15 cellular contexts compared by ENCODE assay signal in the genomic region with DNA sequence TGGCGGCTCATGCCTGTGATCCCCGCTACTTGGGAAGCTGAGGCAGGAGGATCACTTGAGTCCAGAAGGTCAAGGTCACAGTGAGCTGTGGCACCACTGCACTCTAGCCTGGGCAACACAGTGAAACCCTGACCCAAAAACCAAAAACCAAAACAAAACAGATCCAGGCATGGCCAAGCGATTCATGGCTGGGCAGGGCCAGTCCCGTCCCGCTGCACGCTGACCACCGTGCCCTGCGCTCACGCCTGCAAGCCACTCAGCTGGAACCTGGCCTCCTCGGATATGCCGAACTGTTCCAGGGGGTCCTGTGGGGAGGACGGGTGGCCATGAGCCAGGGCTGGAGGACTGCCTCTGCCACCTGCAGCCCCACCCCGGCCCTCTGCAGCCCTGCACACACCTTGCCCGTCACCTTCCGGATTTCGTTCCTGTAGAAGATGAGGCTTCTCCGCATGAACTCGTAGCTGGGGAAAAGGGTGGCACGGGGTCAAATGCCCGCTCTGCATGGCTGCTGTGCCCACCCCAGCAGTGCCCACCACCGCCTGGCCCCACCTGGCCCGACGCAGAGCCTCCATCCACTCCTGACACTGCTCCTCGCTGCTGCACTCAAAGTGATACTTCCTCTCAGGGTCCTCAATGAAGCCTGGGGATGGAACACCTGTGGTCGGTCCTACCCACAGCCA. TPM values are rescaled to one million over a fixed set of nuclear protein-coding genes. Genes with fewer than 3 reads are reported as not detected.
A peak's percentile ranks its signal among the peaks of the same experiment; 100 is the strongest.
DNase-seq lines count a peak whose midpoint lies in the region; ATAC-seq and TF ChIP-seq lines count a peak whose summit lies in the region.
"Had no signal": no experiment of that assay in that cellular context is flagged by ENCODE, and none has a peak within 500 bp of the region (broad histone marks: within the 10 kb centered on the region; RNA-seq: fewer than 3 reads in every experiment).

No MANE protein-coding gene starts in this region.

- no peaks in the 10 kb centered on the region for H3K9me3 ChIP-seq in BLaER1 treated with 17β-estradiol and CSF1 and Interleukin-3, amounts not matched to agents 10 nM and 100 nM (replicated peaks in 1 of 11)
- no peaks in the 10 kb centered on the region for H3K9me3 ChIP-seq in DOHH2 (ENCODE audit: control insufficient read depth, insufficient read depth, low read length)
- H3K9me3 ChIP-seq: adrenal gland, SJSA1 had no signal

- ATAC-seq in GM18511 (IDR thresholded peaks at IDR 0.05; ENCODE audit: unreplicated experiment) (no peak), HG03175 (IDR thresholded peaks at IDR 0.05; ENCODE audit: unreplicated experiment) (no peak)

- DNase-seq in activated T-helper 2 cell treated with anti-CD3 and anti-CD28 coated beads, Interferon-gamma antibody, Interleukin-2, Interleukin-4, amounts not matched to agents 10 μg/mL and 5 μg/mL and 100 μg/mL, durations not matched to agents 14 hours and 24 hours and 36 hours (ENCODE audit: low spot score): no peak
- DNase-seq in mesendoderm (no peak), G401 (ENCODE audit: low spot score) (no peak)
- no peak for DNase-seq in activated effector memory CD4-positive, alpha-beta T cell treated with Interleukin-2 at 50 U/mL for 16 hours
- DNase-seq: adrenal gland, KG1, NCI-H187, NCI-H748 treated with DMSO at 0.1 percent for 48 hours had no signal

- intact Hi-C loops in activated T-helper 2 cell treated with anti-CD3 and anti-CD28 coated beads, Interferon-gamma antibody, Interleukin-2, Interleukin-4, amounts not matched to agents 10 μg/mL and 5 μg/mL and 100 μg/mL, durations not matched to agents 14 hours and 24 hours and 36 hours (cut with micrococcal nuclease): no loop called here

- H3K9ac ChIP-seq in BLaER1 treated with 17β-estradiol and CSF1 and Interleukin-3, amounts not matched to agents 10 nM and 100 nM: peak overlapping the region in 10 of 11 experiments; percentile 1 to 98 (median 58); a peak in 16 of 22 replicates
- no peak overlapping the region for H3K9ac ChIP-seq in mesendoderm (ENCODE audit: low read length)

- no peaks in the 10 kb centered on the region for H3K27me3 ChIP-seq in BLaER1 treated with 17β-estradiol and CSF1 and Interleukin-3, amounts not matched to agents 10 nM and 100 nM
- H3K27me3 ChIP-seq in DOHH2 (ENCODE audit: control insufficient read depth, low read length) (no peaks in the 10 kb centered on the region), mesendoderm (ENCODE audit: insufficient read depth, low read length, poor library complexity) (no peaks in the 10 kb centered on the region)
- H3K27me3 ChIP-seq: adrenal gland, SJSA1 had no signal

- no peak overlapping the region for H2AK5ac ChIP-seq in mesendoderm (ENCODE audit: low read length)

- H3K4me3 Mint-ChIP-seq in activated T-helper 2 cell treated with anti-CD3 and anti-CD28 coated beads, Interferon-gamma antibody, Interleukin-2, Interleukin-4, amounts not matched to agents 10 μg/mL and 5 μg/mL and 100 μg/mL, durations not matched to agents 14 hours and 24 hours and 36 hours (ENCODE audit: low read depth): peak overlapping the region; percentile 95

- peaks cover 17% of the 10 kb centered on the region for H3F3A ChIP-seq in DOHH2 (ENCODE audit: control insufficient read depth, insufficient read depth)

- H3K4me3 ChIP-seq in BLaER1 treated with 17β-estradiol and CSF1 and Interleukin-3, amounts not matched to agents 10 nM and 100 nM: peak overlapping the region in 3 of 10 experiments; percentile 14 to 90 (median 81); a peak in 3 of 20 replicates
- peak overlapping the region; percentile 97 for H3K4me3 ChIP-seq in DOHH2 (ENCODE audit: low read length)
- no peak overlapping the region for H3K4me3 ChIP-seq in mesendoderm (ENCODE audit: low read length)
- H3K4me3 ChIP-seq: adrenal gland, SJSA1 had no signal

- H3K27ac ChIP-seq in BLaER1 treated with 17β-estradiol and CSF1 and Interleukin-3, amounts not matched to agents 10 nM and 100 nM: peak overlapping the region in 3 of 11 experiments; percentile 4 to 48 (median 25); a peak in 3 of 22 replicates
- H3K27ac ChIP-seq in DOHH2 (ENCODE audit: low read depth, low read length) (no peak overlapping the region), mesendoderm (ENCODE audit: low read depth, low read length) (no peak overlapping the region)
- H3K27ac ChIP-seq: SJSA1 had no signal

- H3K36me3 ChIP-seq in BLaER1 treated with 17β-estradiol and CSF1 and Interleukin-3, amounts not matched to agents 10 nM and 100 nM: peaks cover 48 to 75% (median 67%) of the 10 kb centered on the region in 11 experiments
- H3K36me3 ChIP-seq in DOHH2 (ENCODE audit: control insufficient read depth, low read length) (peaks cover 89% of the 10 kb centered on the region), mesendoderm (ENCODE audit: control insufficient read depth, insufficient read depth, low read length) (peaks cover 4% of the 10 kb centered on the region)

- WGBS in mesendoderm (ENCODE audit: extremely low coverage, insufficient coverage, low lambda C conversion rate): no CpG with 5 or more reads among the region's 25 CpGs

- H3K79me2 ChIP-seq in DOHH2 (ENCODE audit: control insufficient read depth, low read length): peaks cover 86% of the 10 kb centered on the region
- peaks cover 40% of the 10 kb centered on the region for H3K79me2 ChIP-seq in mesendoderm (ENCODE audit: control insufficient read depth, insufficient read depth, low read length)

- H3K27ac Mint-ChIP-seq in activated T-helper 2 cell treated with anti-CD3 and anti-CD28 coated beads, Interferon-gamma antibody, Interleukin-2, Interleukin-4, amounts not matched to agents 10 μg/mL and 5 μg/mL and 100 μg/mL, durations not matched to agents 14 hours and 24 hours and 36 hours: no peak overlapping the region

- H3K4ac ChIP-seq in mesendoderm (ENCODE audit: low read depth, low read length): no peak overlapping the region

- no peaks in the 10 kb centered on the region for H3K27me3 Mint-ChIP-seq in activated T-helper 2 cell treated with anti-CD3 and anti-CD28 coated beads, Interferon-gamma antibody, Interleukin-2, Interleukin-4, amounts not matched to agents 10 μg/mL and 5 μg/mL and 100 μg/mL, durations not matched to agents 14 hours and 24 hours and 36 hours (ENCODE audit: low read depth)

- H2BK15ac ChIP-seq in mesendoderm (replicated peaks; ENCODE audit: low read depth): no peak overlapping the region

- H3K4me1 Mint-ChIP-seq in activated T-helper 2 cell treated with anti-CD3 and anti-CD28 coated beads, Interferon-gamma antibody, Interleukin-2, Interleukin-4, amounts not matched to agents 10 μg/mL and 5 μg/mL and 100 μg/mL, durations not matched to agents 14 hours and 24 hours and 36 hours (ENCODE audit: low read depth): peaks cover 22% of the 10 kb centered on the region

- in situ Hi-C loops in G401 (cut with HindIII; ENCODE audit: low sequenced_read_pairs): no loop called here

- peaks cover 52% of the 10 kb centered on the region for H3K36me3 Mint-ChIP-seq in activated T-helper 2 cell treated with anti-CD3 and anti-CD28 coated beads, Interferon-gamma antibody, Interleukin-2, Interleukin-4, amounts not matched to agents 10 μg/mL and 5 μg/mL and 100 μg/mL, durations not matched to agents 14 hours and 24 hours and 36 hours (ENCODE audit: low read depth)

- H4K20me1 ChIP-seq in BLaER1 treated with 17β-estradiol and CSF1 and Interleukin-3, amounts not matched to agents 10 nM and 100 nM: peaks cover 71 to 90% (median 84%) of the 10 kb centered on the region in 11 experiments
- peaks cover 14% of the 10 kb centered on the region for H4K20me1 ChIP-seq in DOHH2 (ENCODE audit: control insufficient read depth, insufficient read depth, low read depth, low read length)

- no peak overlapping the region for H4K8ac ChIP-seq in mesendoderm (ENCODE audit: low read depth, low read length)

- no peak overlapping the region for H4K5ac ChIP-seq in mesendoderm (ENCODE audit: low read length)

- no peak overlapping the region for H2BK120ac ChIP-seq in mesendoderm (ENCODE audit: low read depth, low read length)

- H3K4me2 ChIP-seq in BLaER1 treated with 17β-estradiol and CSF1 and Interleukin-3, amounts not matched to agents 10 nM and 100 nM: peak overlapping the region; percentile 95 to 100 (median 98)
- peak overlapping the region; percentile 88 for H3K4me2 ChIP-seq in DOHH2 (ENCODE audit: low read length)
- no peak overlapping the region for H3K4me2 ChIP-seq in mesendoderm (ENCODE audit: low read length)

- peaks cover 14% of the 10 kb centered on the region for H3K79me1 ChIP-seq in mesendoderm (ENCODE audit: low read length)

- no peak for TF ChIP-seq CTCF in DOHH2 (IDR thresholded peaks at IDR 0.05; ENCODE audit: low read depth, low read length, poor library complexity, severe bottlenecking)

- no peak overlapping the region for H2BK5ac ChIP-seq in mesendoderm (ENCODE audit: low read length)

- H3K4me1 ChIP-seq in BLaER1 treated with 17β-estradiol and CSF1 and Interleukin-3, amounts not matched to agents 10 nM and 100 nM: peaks cover 53 to 82% (median 81%) of the 10 kb centered on the region in 10 experiments
- H3K4me1 ChIP-seq in DOHH2 (ENCODE audit: control insufficient read depth, low read length) (peaks cover 48% of the 10 kb centered on the region), mesendoderm (ENCODE audit: control insufficient read depth, low read depth, low read length) (peaks cover 5% of the 10 kb centered on the region)

- H3K18ac ChIP-seq in mesendoderm (ENCODE audit: low read length): no peak overlapping the region

- no peak overlapping the region for H3K23ac ChIP-seq in mesendoderm (ENCODE audit: low read length)

- H3K9me3 Mint-ChIP-seq in activated T-helper 2 cell treated with anti-CD3 and anti-CD28 coated beads, Interferon-gamma antibody, Interleukin-2, Interleukin-4, amounts not matched to agents 10 μg/mL and 5 μg/mL and 100 μg/mL, durations not matched to agents 14 hours and 24 hours and 36 hours: no peaks in the 10 kb centered on the region

- H3K56ac ChIP-seq in mesendoderm (ENCODE audit: low read length): peak overlapping the region; percentile 34

- H3K9me2 ChIP-seq in DOHH2 (replicated peaks; ENCODE audit: control insufficient read depth, low read length): no peaks in the 10 kb centered on the region

RNA-seq across cellular contexts. Expression of gene PLEKHJ1, which starts 2.4 kb away (rescaled TPM):
- 75.7 and 77.2 TPM in 2 replicates for total RNA-seq in activated T-helper 2 cell treated with anti-CD3 and anti-CD28 coated beads, Interferon-gamma antibody, Interleukin-2, Interleukin-4, amounts not matched to agents 10 μg/mL and 5 μg/mL and 100 μg/mL, durations not matched to agents 14 hours and 24 hours and 36 hours
- polyA plus RNA-seq in mesendoderm (2013, experiment 1 of 2): 101 TPM
- 99.1 TPM for polyA plus RNA-seq in mesendoderm (2013, experiment 2 of 2)
- 172 and 182 TPM in 2 replicates for total RNA-seq in G401 (2014; rRNA removed; shearing (Covaris generic))

RNA-seq across cellular contexts. Expression of gene SF3A2, which starts 2.9 kb away (rescaled TPM):
- total RNA-seq in activated T-helper 2 cell treated with anti-CD3 and anti-CD28 coated beads, Interferon-gamma antibody, Interleukin-2, Interleukin-4, amounts not matched to agents 10 μg/mL and 5 μg/mL and 100 μg/mL, durations not matched to agents 14 hours and 24 hours and 36 hours: 153 and 154 TPM in 2 replicates
- polyA plus RNA-seq in mesendoderm (2013, experiment 1 of 2): 109 TPM
- polyA plus RNA-seq in mesendoderm (2013, experiment 2 of 2): 111 TPM
- 21.9 and 33.0 TPM in 2 replicates for total RNA-seq in G401 (2014; rRNA removed; shearing (Covaris generic))

RNA-seq across cellular contexts. Expression of gene AMH, which starts 15.4 kb away (rescaled TPM):
- 4.3 TPM in 2 replicates for total RNA-seq in activated T-helper 2 cell treated with anti-CD3 and anti-CD28 coated beads, Interferon-gamma antibody, Interleukin-2, Interleukin-4, amounts not matched to agents 10 μg/mL and 5 μg/mL and 100 μg/mL, durations not matched to agents 14 hours and 24 hours and 36 hours
- polyA plus RNA-seq in mesendoderm (2013, experiment 1 of 2): 4.2 TPM
- 3.9 TPM for polyA plus RNA-seq in mesendoderm (2013, experiment 2 of 2)
- 2.6 and 4.6 TPM in 2 replicates for total RNA-seq in G401 (2014; rRNA removed; shearing (Covaris generic))

RNA-seq across cellular contexts. Expression of gene JSRP1, which starts 22.5 kb away (rescaled TPM):
- 0.21 and 0.67 TPM in 2 replicates for total RNA-seq in activated T-helper 2 cell treated with anti-CD3 and anti-CD28 coated beads, Interferon-gamma antibody, Interleukin-2, Interleukin-4, amounts not matched to agents 10 μg/mL and 5 μg/mL and 100 μg/mL, durations not matched to agents 14 hours and 24 hours and 36 hours
- 0.44 TPM for polyA plus RNA-seq in mesendoderm (2013, experiment 1 of 2)
- 0.57 TPM for polyA plus RNA-seq in mesendoderm (2013, experiment 2 of 2)
- 2.5 TPM in 1 of 2 replicates, not detected in the other for total RNA-seq in G401 (2014; rRNA removed; shearing (Covaris generic))
- total RNA-seq: dermis microvascular lymphatic vessel endothelial cell, SJSA1, subcutaneous adipose tissue had no signal

RNA-seq across cellular contexts. Expression of gene PEAK3, which starts 48.2 kb away (rescaled TPM):
- total RNA-seq in activated T-helper 2 cell treated with anti-CD3 and anti-CD28 coated beads, Interferon-gamma antibody, Interleukin-2, Interleukin-4, amounts not matched to agents 10 μg/mL and 5 μg/mL and 100 μg/mL, durations not matched to agents 14 hours and 24 hours and 36 hours: 0.11 and 0.18 TPM in 2 replicates
- polyA plus RNA-seq in mesendoderm (2013, experiment 1 of 2): 0.01 TPM
- polyA plus RNA-seq in mesendoderm (2013, experiment 2 of 2): 0.01 TPM
- not detected in 2 replicates for total RNA-seq in G401 (2014; rRNA removed; shearing (Covaris generic))
- total RNA-seq: SJSA1 had no signal
